In the genomic region with DNA sequence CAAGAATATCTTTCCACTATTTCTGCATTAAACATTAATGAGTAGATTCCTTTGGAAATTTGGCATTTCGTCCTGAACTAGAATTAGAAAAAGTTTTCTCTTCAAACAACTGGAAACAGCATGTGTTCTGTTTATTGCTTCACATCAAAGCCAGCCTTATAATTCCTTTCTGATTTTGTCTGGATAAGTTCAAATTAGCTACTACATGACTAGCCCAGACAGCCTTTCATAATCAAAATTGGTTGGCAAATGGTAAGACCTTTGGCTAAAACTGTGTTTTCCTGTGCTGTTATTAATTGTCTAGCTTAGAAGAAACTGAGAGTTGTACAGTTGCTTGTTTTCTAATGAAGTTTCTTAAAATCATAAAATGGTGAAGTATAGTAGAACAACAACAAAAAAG, we compare ENCODE assay signal across 18 cellular contexts. TPM values are rescaled to one million over a fixed set of nuclear protein-coding genes. Genes with fewer than 3 reads are reported as not detected.
"Had no signal": no experiment of that assay in that cellular context is flagged by ENCODE, and none has a peak within 500 bp of the region (broad histone marks: within the 10 kb centered on the region; RNA-seq: fewer than 3 reads in every experiment).

No MANE protein-coding gene starts in this region.

- H3K4me3 ChIP-seq: dorsolateral prefrontal cortex, hepatocyte, lower lobe of right lung, tibial nerve had no signal

- DNase-seq: activated CD4-positive, alpha-beta T cell treated with anti-CD3 and anti-CD28 coated beads, Interleukin-2, amount 10 ng/mL, durations not matched to agents 7 days and 5 days; activated CD8-positive, alpha-beta T cell treated with anti-CD3 and anti-CD28 coated beads, Interleukin-2, amount 10 ng/mL, durations not matched to agents 7 days and 5 days; activated naive CD4-positive, alpha-beta T cell treated with Interleukin-2 at 50 U/mL for 16 hours; activated naive CD8-positive, alpha-beta T cell treated with anti-CD3 and anti-CD28 coated beads, Interleukin-2, amount 10 ng/mL, durations not matched to agents 7 days and 5 days; activated T-cell treated with anti-CD3 and anti-CD28 coated beads, Interleukin-2, amount 50 U/mL, for 24 hours; caudate nucleus; dorsolateral prefrontal cortex; islet precursor cell; lower lobe of right lung; posterior cingulate gyrus; stimulated activated CD4-positive, alpha-beta T cell treated with anti-CD3 and anti-CD28 coated beads, Interleukin-2, amount 100 ng/mL, for 24 hours; stimulated activated naive CD8-positive, alpha-beta T cell treated with anti-CD3 and anti-CD28 coated beads, Interleukin-15, Interleukin-2, amounts not matched to agents 100 U/mL and 50 U/mL, for 24 hours; T-cell; T-helper 9 cell had no signal

- ATAC-seq: activated CD8-positive, alpha-beta T cell treated with anti-CD3 and anti-CD28 coated beads, Interleukin-2, amount 10 ng/mL, durations not matched to agents 7 days and 5 days; lower lobe of right lung; natural killer cell treated with Interleukin-12 subunit alpha and Interleukin-12 subunit beta and Interleukin-15 and Interleukin-18, amount 100 ng/mL, for 72 hours; stimulated activated naive CD8-positive, alpha-beta T cell treated with anti-CD3 and anti-CD28 coated beads, Interleukin-15, Interleukin-2, amounts not matched to agents 100 U/mL and 50 U/mL, for 24 hours; T-cell had no signal

RNA-seq across cellular contexts. Expression of a gene that starts 52.7 kb away (rescaled TPM):
- total RNA-seq: activated CD4-positive, alpha-beta T cell treated with anti-CD3 and anti-CD28 coated beads, Interleukin-2, amount 10 ng/mL, durations not matched to agents 7 days and 5 days; activated CD8-positive, alpha-beta T cell treated with anti-CD3 and anti-CD28 coated beads, Interleukin-2, amount 10 ng/mL, durations not matched to agents 7 days and 5 days; activated naive CD8-positive, alpha-beta T cell treated with anti-CD3 and anti-CD28 coated beads, Interleukin-2, amount 10 ng/mL, durations not matched to agents 7 days and 5 days; activated T-helper 2 cell treated with anti-CD3 and anti-CD28 coated beads, Interferon-gamma antibody, Interleukin-2, Interleukin-4, amounts not matched to agents 10 μg/mL and 5 μg/mL and 100 μg/mL, durations not matched to agents 14 hours and 24 hours and 36 hours; natural killer cell treated with Interleukin-12 subunit alpha and Interleukin-12 subunit beta and Interleukin-15 and Interleukin-18, amount 100 ng/mL, for 72 hours had no signal
